ENCODE assay signal across 22 cellular contexts in genomic region chr17:67116045-67116575, GRCh38.
DNase-seq lines count a peak whose midpoint lies in the region; TF ChIP-seq lines count a peak whose summit lies in the region.
"Had no signal": no experiment of that assay in that cellular context is flagged by ENCODE, and none has a peak within 500 bp of the region (broad histone marks: within the 10 kb centered on the region; RNA-seq: fewer than 3 reads in every experiment).

No MANE protein-coding gene starts in this region.

- CTCF ChIA-PET in A673 (lab: Charles Lee) (no interaction called here), OCI-LY7 (lab: Charles Lee; ENCODE audit: unreplicated experiment) (no interaction called here)
- CTCF ChIA-PET in CD4-positive, alpha-beta memory T cell (lab: Charles Lee; ENCODE audit: partially characterized antibody), result no interaction called here

- POLR2A ChIA-PET in A673 (lab: Charles Lee; ENCODE audit: low non-redundant PET) (no interaction called here), OCI-LY7 (lab: Charles Lee) (no interaction called here)
- POLR2A ChIA-PET in CD4-positive, alpha-beta memory T cell (lab: Charles Lee; ENCODE audit: partially characterized antibody), result no interaction called here

- no peaks in the 10 kb centered on the region for H3K9me2 ChIP-seq in OCI-LY7 (ENCODE audit: insufficient read depth, low read length)

- H3K4me1 ChIP-seq in A673 (ENCODE audit: insufficient read depth, low read length, poor library complexity, severe bottlenecking) (no peaks in the 10 kb centered on the region), OCI-LY7 (ENCODE audit: insufficient read depth, low read length, poor library complexity, severe bottlenecking) (no peaks in the 10 kb centered on the region)
- H3K4me1 ChIP-seq in CD4-positive, alpha-beta memory T cell (ENCODE audit: insufficient read depth, low read length), result no peaks in the 10 kb centered on the region
- H3K4me1 ChIP-seq: testis had no signal

- H3K4me3 Mint-ChIP-seq in CD4-positive, alpha-beta memory T cell, result peak overlapping the region in 1 of 8 donors; percentile 7

- H3K79me2 ChIP-seq in OCI-LY7 (ENCODE audit: insufficient read depth, low read depth, low read length), result no peaks in the 10 kb centered on the region

- BruUV-seq in A673 (replicated peaks; lab: Mats Ljungman, UMichigan), result no TSS peak
- no TSS peak for BruUV-seq in OCI-LY7 (replicated peaks; lab: Mats Ljungman, UMichigan)

- H3K27me3 Mint-ChIP-seq in CD4-positive, alpha-beta memory T cell, result no peaks in the 10 kb centered on the region
- H3K27me3 Mint-ChIP-seq: CD8-positive, alpha-beta memory T cell had no signal

- H2AFZ ChIP-seq in OCI-LY7 (ENCODE audit: low read length), result no peak overlapping the region

- peak; percentile 33 for TF ChIP-seq CTCF in A673 (conservative IDR thresholded peaks at IDR 0.05; ENCODE audit: low read depth, low read length)
- TF ChIP-seq CTCF in OCI-LY7 (conservative IDR thresholded peaks at IDR 0.05; ENCODE audit: low read length), result peak; percentile 62
- peak; percentile 6 for TF ChIP-seq CTCF in fibroblast of mammary gland (conservative IDR thresholded peaks at IDR 0.05; ENCODE audit: control insufficient read depth, insufficient read depth, low read depth, low read length)

- H3K9me3 Mint-ChIP-seq in CD4-positive, alpha-beta memory T cell, result peaks cover 0 to 34% (median 21%) of the 10 kb centered on the region in 8 donors

- DNase-seq in A673 (ENCODE audit: low spot score), result no peak
- DNase-seq in ELR (ENCODE audit: low read depth), result peak; percentile 26
- no peak for DNase-seq in OCI-LY7 (ENCODE audit: low spot score)
- DNase-seq in fibroblast of mammary gland (ENCODE audit: low read depth), result no peak
- DNase-seq in midbrain (lab: John Stamatoyannopoulos, UW), result no peak
- no peak for DNase-seq in NCI-H146 treated with DMSO at 0.1 percent for 48 hours (lab: John Stamatoyannopoulos, UW; ENCODE audit: unreplicated experiment)
- no peak for DNase-seq in GM03348 (ENCODE audit: low spot score)
- no peak for DNase-seq in CD4-positive, alpha-beta memory T cell
- DNase-seq: activated CD4-positive, CD25-positive, alpha-beta regulatory T cell treated with anti-CD3 and anti-CD28 coated beads, Interleukin-2, amount 50 U/mL, for 72 hours; activated T-cell treated with anti-CD3 and anti-CD28 coated beads, Interleukin-2, amount 50 U/mL, for 48 hours; CD8-positive, alpha-beta memory T cell; erythroblast; kidney; NCI-H1417 treated with DMSO at 0.1 percent for 48 hours; NCI-H2171; NCI-H524 treated with DMSO at 0.1 percent for 48 hours; SHP77; stimulated activated naive CD4-positive, alpha-beta T cell; testis had no signal

- peaks cover 5 to 22% (median 9%) of the 10 kb centered on the region in 4 donors for H3K4me1 Mint-ChIP-seq in CD4-positive, alpha-beta memory T cell

- H3K36me3 Mint-ChIP-seq in CD4-positive, alpha-beta memory T cell, result peaks cover 87 to 88% of the 10 kb centered on the region in 2 donors

- no peaks in the 10 kb centered on the region for H3K27me3 ChIP-seq in A673 (replicated peaks; ENCODE audit: insufficient read depth, low read depth, low read length, poor library complexity)
- no peaks in the 10 kb centered on the region for H3K27me3 ChIP-seq in CD4-positive, alpha-beta memory T cell (ENCODE audit: insufficient read depth, low read length)
- H3K27me3 ChIP-seq: testis had no signal

- H3K9me3 ChIP-seq in A673 (ENCODE audit: low read depth, low read length, poor library complexity, severe bottlenecking) (no peaks in the 10 kb centered on the region), OCI-LY7 (ENCODE audit: low read length) (peaks cover 10% of the 10 kb centered on the region; the same call in 1 of the 2 replicates)
- H3K9me3 ChIP-seq in CD4-positive, alpha-beta memory T cell (ENCODE audit: control insufficient read depth in 1 of 2, low read length in 2 of 2), result no peaks in the 10 kb centered on the region
- H3K9me3 ChIP-seq: testis had no signal

- intact Hi-C loops in A673 (cut with micrococcal nuclease; ENCODE audit: unreplicated experiment) (no loop called here), OCI-LY7 (cut with micrococcal nuclease; ENCODE audit: unreplicated experiment) (no loop called here)
- intact Hi-C loops in CD4-positive, alpha-beta memory T cell (cut with micrococcal nuclease), result loop anchor here (5.0 kb wide), 1 partner anchor 176 kb away; no protein-coding TSS in a partner anchor

- H4K20me1 ChIP-seq in OCI-LY7 (ENCODE audit: insufficient read depth, low read length), result no peaks in the 10 kb centered on the region

- H3K4me3 ChIP-seq in A673 (ENCODE audit: low read depth, low read length, poor library complexity, severe bottlenecking) (no peak overlapping the region), OCI-LY7 (ENCODE audit: low read depth, low read length, poor library complexity, severe bottlenecking) (no peak overlapping the region), fibroblast of mammary gland (ENCODE audit: control insufficient read depth, low read depth, low read length) (no peak overlapping the region)
- H3K4me3 ChIP-seq in CD4-positive, alpha-beta memory T cell (ENCODE audit: low read length in 2 of 2), result no peak overlapping the region
- H3K4me3 ChIP-seq: lung, smooth muscle cell, testis had no signal

- H3K27ac Mint-ChIP-seq in CD4-positive, alpha-beta memory T cell, result peak overlapping the region in 3 of 7 donors; percentile 19 to 72 (median 22)
- H3K27ac Mint-ChIP-seq: activated naive CD4-positive, alpha-beta T cell treated with anti-CD3 and anti-CD28 coated beads, Interleukin-2, amount 50 U/mL, for 72 hours had no signal

- H3K27ac ChIP-seq in A673 (ENCODE audit: low read depth, low read length, poor library complexity, severe bottlenecking) (no peak overlapping the region), OCI-LY7 (ENCODE audit: low read depth, low read length, poor library complexity, severe bottlenecking) (no peak overlapping the region)
- no peak overlapping the region for H3K27ac ChIP-seq in CD4-positive, alpha-beta memory T cell (ENCODE audit: low read depth, low read length)
- H3K27ac ChIP-seq: testis had no signal

- H3K4me2 ChIP-seq in OCI-LY7 (ENCODE audit: low read length), result no peak overlapping the region
- H3K4me2 ChIP-seq: smooth muscle cell had no signal

- H3K36me3 ChIP-seq in A673 (ENCODE audit: insufficient read depth, low read length, poor library complexity, severe bottlenecking), result peaks cover 24% of the 10 kb centered on the region
- H3K36me3 ChIP-seq in OCI-LY7 (ENCODE audit: insufficient read depth, low read length), result peaks cover 95% of the 10 kb centered on the region
- H3K36me3 ChIP-seq in CD4-positive, alpha-beta memory T cell (ENCODE audit: insufficient read depth, low read length), result peaks cover 27% of the 10 kb centered on the region

Comparison
In these comparisons a context has a peak if more than half of its experiments do, and no peak if none do; other contexts are left out.
1. CTCF ChIP-seq: peak in every context shown above with its lines; median percentile 62 in OCI-LY7; 33 in A673; 6 in fibroblast of mammary gland.